1 cellular context compared by ENCODE assay signal in the genomic region with DNA sequence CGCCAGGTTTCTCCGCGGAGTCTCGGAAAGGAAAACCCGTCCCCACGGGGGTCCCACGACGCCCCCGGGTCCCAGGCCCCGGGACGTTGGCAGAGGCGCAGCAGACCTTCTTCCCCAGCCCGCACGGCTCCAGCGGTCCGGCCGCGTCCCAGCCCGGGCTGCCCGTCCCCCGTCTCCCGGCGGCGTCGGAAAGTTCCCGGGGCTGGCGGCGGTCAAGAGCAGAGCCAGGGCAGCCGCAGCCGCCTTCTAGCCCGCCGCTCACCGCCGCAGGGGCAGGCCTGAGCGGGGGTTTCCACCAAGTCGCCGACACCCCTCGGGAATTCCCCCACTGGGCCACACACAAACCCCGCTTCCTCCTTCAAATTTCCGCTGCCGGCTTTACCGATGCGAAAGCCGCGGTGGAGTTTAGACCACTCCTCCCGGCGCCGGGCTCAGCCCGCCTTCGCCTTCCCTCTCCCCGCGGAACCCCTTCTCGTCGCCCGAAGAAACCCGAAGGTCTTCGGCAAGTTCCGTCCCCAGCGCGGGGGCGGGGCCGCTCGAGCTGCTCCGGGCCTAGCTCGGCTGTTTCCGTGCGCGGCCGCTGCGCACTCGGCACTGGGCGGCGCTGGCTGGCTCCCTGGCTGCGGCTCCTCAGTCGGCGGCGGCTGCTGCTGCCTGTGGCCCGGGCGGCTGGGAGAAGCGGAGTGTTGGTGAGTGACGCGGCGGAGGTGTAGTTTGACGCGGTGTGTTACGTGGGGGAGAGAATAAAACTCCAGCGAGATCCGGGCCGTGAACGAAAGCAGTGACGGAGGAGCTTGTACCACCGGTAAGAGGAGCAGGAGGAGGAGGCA.
TF ChIP-seq lines count a peak whose summit lies in the region.

CREB1 (plus strand) TSS at position 633 of the 830 bp plus-strand sequence. CDS start 25,674 bp downstream, outside the sequence.

TF ChIP-seq in GM12878, 131 proteins besides CTCF, POLR2A, EP300 and RAD21 (continued from another document and continues in another):
- TF ChIP-seq MEF2B (IDR thresholded peaks at IDR 0.05; ENCODE audit: partially characterized antibody, poor library complexity, severe bottlenecking) (peak; percentile 54), ZNF217 (IDR thresholded peaks at IDR 0.05) (peak; percentile 24; the same call in 1 of the 2 replicates), SPI1 (IDR thresholded peaks at IDR 0.05; ENCODE audit: borderline replicate concordance, insufficient read depth, low read depth, low read length) (peak; percentile 87), ZZZ3 (IDR thresholded peaks at IDR 0.05; ENCODE audit: control insufficient read depth, insufficient read length, low read depth) (no peak), MTA3 (IDR thresholded peaks at IDR 0.05; ENCODE audit: borderline replicate concordance, low read length) (no peak; the same call in 1 of the 2 replicates), PAX8 (IDR thresholded peaks at IDR 0.05) (no peak), NR2C2 (IDR thresholded peaks at IDR 0.05; ENCODE audit: borderline replicate concordance, control insufficient read depth, insufficient read length, low read depth) (no peak), MXI1 (IDR thresholded peaks at IDR 0.05; ENCODE audit: low read depth, low read length) (peak; percentile 55), CBFB (IDR thresholded peaks at IDR 0.05; ENCODE audit: low read depth) (peak; percentile 71), SMC3 (IDR thresholded peaks at IDR 0.05; ENCODE audit: borderline replicate concordance, low read length) (no peak; the same call in 1 of the 2 replicates), RAD51 (IDR thresholded peaks at IDR 0.05) (no peak), KAT2A (conservative IDR thresholded peaks at IDR 0.05; ENCODE audit: control insufficient read depth, low read depth, low read length) (no peak), MYC (IDR thresholded peaks at IDR 0.05; ENCODE audit: insufficient read depth, insufficient read length, insufficient replicate concordance, low read length, severe bottlenecking) (no peak), CEBPB (IDR thresholded peaks at IDR 0.05; ENCODE audit: borderline replicate concordance in 1 of 2, low read depth in 2 of 2, low read length in 2 of 2) (no peak), USF1 (IDR thresholded peaks at IDR 0.05; ENCODE audit: borderline replicate concordance, extremely low read length, insufficient read depth, low read depth, low read length) (no peak), SUPT20H (IDR thresholded peaks at IDR 0.05; ENCODE audit: borderline replicate concordance, control insufficient read depth, low read depth, low read length) (no peak), ASH2L (IDR thresholded peaks at IDR 0.05; ENCODE audit: borderline replicate concordance, low read depth) (no peak), SREBF2 (IDR thresholded peaks at IDR 0.05; ENCODE audit: low read length) (no peak), ZNF384 (IDR thresholded peaks at IDR 0.05; ENCODE audit: borderline replicate concordance, low read depth, low read length) (no peak), TCF12 (IDR thresholded peaks at IDR 0.05; ENCODE audit: low read depth, low read length) (peak; percentile 70), CHD2 (IDR thresholded peaks at IDR 0.05; ENCODE audit: borderline replicate concordance, low read depth, low read length) (peak; percentile 48), SIX5 (IDR thresholded peaks at IDR 0.05; ENCODE audit: low read depth, low read length, severe bottlenecking) (peak; percentile 5), BCL11A (IDR thresholded peaks at IDR 0.05; ENCODE audit: low read depth, low read length) (peak; percentile 72), MTA2 (IDR thresholded peaks at IDR 0.05; ENCODE audit: low read depth) (no peak), SRF (IDR thresholded peaks at IDR 0.05; ENCODE audit: low read depth in 2 of 2, low read length in 2 of 2) (no peak), EZH2 (IDR thresholded peaks at IDR 0.05; ENCODE audit: borderline replicate concordance, control insufficient read depth, low read depth, low read length) (no peak), RBBP5 (conservative IDR thresholded peaks at IDR 0.05) (no peak), BMI1 (IDR thresholded peaks at IDR 0.05; ENCODE audit: borderline replicate concordance) (no peak), ZNF24 (IDR thresholded peaks at IDR 0.05) (peak; percentile 19; the same call in 1 of the 2 replicates), NKRF (conservative IDR thresholded peaks at IDR 0.05) (peak; percentile 75), ATF7 (IDR thresholded peaks at IDR 0.05; ENCODE audit: low read depth) (peak; percentile 49), GATAD2B (conservative IDR thresholded peaks at IDR 0.05; ENCODE audit: low read depth) (peak; percentile 98), NFXL1 (IDR thresholded peaks at IDR 0.05; ENCODE audit: borderline replicate concordance) (no peak), ZBTB40 (IDR thresholded peaks at IDR 0.05; ENCODE audit: borderline replicate concordance) (no peak; the same call in 1 of the 2 replicates), TAF1 (IDR thresholded peaks at IDR 0.05; ENCODE audit: borderline replicate concordance, low read depth, low read length) (peak; percentile 75), IKZF2 (IDR thresholded peaks at IDR 0.05) (peak in 1 of 2 experiments; percentile 77), HDAC2 (IDR thresholded peaks at IDR 0.05) (no peak), CREM (IDR thresholded peaks at IDR 0.05; ENCODE audit: low read depth) (peak; percentile 97), RELA (IDR thresholded peaks at IDR 0.05; ENCODE audit: borderline replicate concordance, partially characterized antibody) (peak; percentile 99), ZSCAN29 (IDR thresholded peaks at IDR 0.05) (0 out of 2 replicates have a peak, but pooled peaks have one; percentile 60)
- TF ChIP-seq, protein P1, sequence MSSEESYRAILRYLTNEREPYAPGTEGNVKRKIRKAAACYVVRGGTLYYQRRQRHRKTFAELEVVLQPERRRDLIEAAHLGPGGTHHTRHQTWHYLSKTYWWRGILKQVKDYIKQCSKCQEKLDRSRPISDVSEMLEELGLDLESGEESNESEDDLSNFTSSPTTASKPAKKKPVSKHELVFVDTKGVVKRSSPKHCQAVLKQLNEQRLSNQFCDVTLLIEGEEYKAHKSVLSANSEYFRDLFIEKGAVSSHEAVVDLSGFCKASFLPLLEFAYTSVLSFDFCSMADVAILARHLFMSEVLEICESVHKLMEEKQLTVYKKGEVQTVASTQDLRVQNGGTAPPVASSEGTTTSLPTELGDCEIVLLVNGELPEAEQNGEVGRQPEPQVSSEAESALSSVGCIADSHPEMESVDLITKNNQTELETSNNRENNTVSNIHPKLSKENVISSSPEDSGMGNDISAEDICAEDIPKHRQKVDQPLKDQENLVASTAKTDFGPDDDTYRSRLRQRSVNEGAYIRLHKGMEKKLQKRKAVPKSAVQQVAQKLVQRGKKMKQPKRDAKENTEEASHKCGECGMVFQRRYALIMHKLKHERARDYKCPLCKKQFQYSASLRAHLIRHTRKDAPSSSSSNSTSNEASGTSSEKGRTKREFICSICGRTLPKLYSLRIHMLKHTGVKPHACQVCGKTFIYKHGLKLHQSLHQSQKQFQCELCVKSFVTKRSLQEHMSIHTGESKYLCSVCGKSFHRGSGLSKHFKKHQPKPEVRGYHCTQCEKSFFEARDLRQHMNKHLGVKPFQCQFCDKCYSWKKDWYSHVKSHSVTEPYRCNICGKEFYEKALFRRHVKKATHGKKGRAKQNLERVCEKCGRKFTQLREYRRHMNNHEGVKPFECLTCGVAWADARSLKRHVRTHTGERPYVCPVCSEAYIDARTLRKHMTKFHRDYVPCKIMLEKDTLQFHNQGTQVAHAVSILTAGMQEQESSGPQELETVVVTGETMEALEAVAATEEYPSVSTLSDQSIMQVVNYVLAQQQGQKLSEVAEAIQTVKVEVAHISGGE (CRISPR knock-in tag; IDR thresholded peaks at IDR 0.05), result no peak
- TF ChIP-seq, protein P2, sequence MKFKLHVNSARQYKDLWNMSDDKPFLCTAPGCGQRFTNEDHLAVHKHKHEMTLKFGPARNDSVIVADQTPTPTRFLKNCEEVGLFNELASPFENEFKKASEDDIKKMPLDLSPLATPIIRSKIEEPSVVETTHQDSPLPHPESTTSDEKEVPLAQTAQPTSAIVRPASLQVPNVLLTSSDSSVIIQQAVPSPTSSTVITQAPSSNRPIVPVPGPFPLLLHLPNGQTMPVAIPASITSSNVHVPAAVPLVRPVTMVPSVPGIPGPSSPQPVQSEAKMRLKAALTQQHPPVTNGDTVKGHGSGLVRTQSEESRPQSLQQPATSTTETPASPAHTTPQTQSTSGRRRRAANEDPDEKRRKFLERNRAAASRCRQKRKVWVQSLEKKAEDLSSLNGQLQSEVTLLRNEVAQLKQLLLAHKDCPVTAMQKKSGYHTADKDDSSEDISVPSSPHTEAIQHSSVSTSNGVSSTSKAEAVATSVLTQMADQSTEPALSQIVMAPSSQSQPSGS (IDR thresholded peaks at IDR 0.05; ENCODE audit: low read length), result no peak; the same call in 1 of the 2 replicates
- TF ChIP-seq, protein P3, sequence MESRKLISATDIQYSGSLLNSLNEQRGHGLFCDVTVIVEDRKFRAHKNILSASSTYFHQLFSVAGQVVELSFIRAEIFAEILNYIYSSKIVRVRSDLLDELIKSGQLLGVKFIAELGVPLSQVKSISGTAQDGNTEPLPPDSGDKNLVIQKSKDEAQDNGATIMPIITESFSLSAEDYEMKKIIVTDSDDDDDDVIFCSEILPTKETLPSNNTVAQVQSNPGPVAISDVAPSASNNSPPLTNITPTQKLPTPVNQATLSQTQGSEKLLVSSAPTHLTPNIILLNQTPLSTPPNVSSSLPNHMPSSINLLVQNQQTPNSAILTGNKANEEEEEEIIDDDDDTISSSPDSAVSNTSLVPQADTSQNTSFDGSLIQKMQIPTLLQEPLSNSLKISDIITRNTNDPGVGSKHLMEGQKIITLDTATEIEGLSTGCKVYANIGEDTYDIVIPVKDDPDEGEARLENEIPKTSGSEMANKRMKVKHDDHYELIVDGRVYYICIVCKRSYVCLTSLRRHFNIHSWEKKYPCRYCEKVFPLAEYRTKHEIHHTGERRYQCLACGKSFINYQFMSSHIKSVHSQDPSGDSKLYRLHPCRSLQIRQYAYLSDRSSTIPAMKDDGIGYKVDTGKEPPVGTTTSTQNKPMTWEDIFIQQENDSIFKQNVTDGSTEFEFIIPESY (IDR thresholded peaks at IDR 0.05), result 0 out of 2 replicates have a peak, but pooled peaks have one; percentile 21
